In genomic region chrX:143768976-143769375, GRCh38 we compare ENCODE assay signal across 32 cellular contexts. TPM values are rescaled to one million over a fixed set of nuclear protein-coding genes. Genes with fewer than 3 reads are reported as not detected.
"Had no signal": no experiment of that assay in that cellular context is flagged by ENCODE, and none has a peak within 500 bp of the region (broad histone marks: within the 10 kb centered on the region; RNA-seq: fewer than 3 reads in every experiment).

No MANE protein-coding gene starts in this region.

- H3K4me3 Mint-ChIP-seq: activated naive CD8-positive, alpha-beta T cell treated with anti-CD3 and anti-CD28 coated beads for 36 hours; dendritic cell treated with granulocyte-macrophage colony-stimulating factor and Interleukin-4, amounts not matched to agents 40 ng/mL and 50 ng/mL, for 4 days; naive B cell; neural crest cell; stimulated activated memory B cell treated with anti-CD40 and anti-IgM and Interleukin-4, amounts not matched to agents 10 μg/mL and 1 μg/mL and 100 μg/mL, for 72 hours; T-helper 1 cell treated with Interleukin-12 subunit alpha and Interleukin-12 subunit beta and Interleukin-4 antibody, amounts not matched to agents 30 μg/mL and 1 μg/mL, for 36 hours had no signal

- H3K4me3 ChIP-seq: cardiac muscle cell, heart left ventricle, stomach, suprapubic skin, tibial nerve had no signal

- H3K4me1 ChIP-seq: heart left ventricle, stomach, suprapubic skin, tibial nerve had no signal

- H3K27me3 ChIP-seq: cardiac muscle cell, heart left ventricle, stomach, suprapubic skin, tibial nerve had no signal

- H3K27ac Mint-ChIP-seq: activated naive CD8-positive, alpha-beta T cell treated with anti-CD3 and anti-CD28 coated beads for 36 hours; dendritic cell treated with granulocyte-macrophage colony-stimulating factor and Interleukin-4, amounts not matched to agents 40 ng/mL and 50 ng/mL, for 4 days; naive B cell; stimulated activated memory B cell treated with anti-CD40 and anti-IgM and Interleukin-4, amounts not matched to agents 10 μg/mL and 1 μg/mL and 100 μg/mL, for 72 hours; T-helper 1 cell treated with Interleukin-12 subunit alpha and Interleukin-12 subunit beta and Interleukin-4 antibody, amounts not matched to agents 30 μg/mL and 1 μg/mL, for 36 hours had no signal

- H3K9me3 ChIP-seq: suprapubic skin, tibial nerve had no signal

- ATAC-seq: heart left ventricle; left cardiac atrium; sciatic nerve; stimulated activated memory B cell treated with anti-CD40 and anti-IgM and Interleukin-4, amounts not matched to agents 10 μg/mL and 1 μg/mL and 100 μg/mL, for 72 hours had no signal

- H3K4me1 Mint-ChIP-seq: activated naive CD8-positive, alpha-beta T cell treated with anti-CD3 and anti-CD28 coated beads for 36 hours; naive B cell; neural crest cell; stimulated activated memory B cell treated with anti-CD40 and anti-IgM and Interleukin-4, amounts not matched to agents 10 μg/mL and 1 μg/mL and 100 μg/mL, for 72 hours had no signal

- H3K36me3 ChIP-seq: cardiac muscle cell, heart left ventricle, stomach, suprapubic skin, tibial nerve had no signal

- H3K27me3 Mint-ChIP-seq: activated naive CD8-positive, alpha-beta T cell treated with anti-CD3 and anti-CD28 coated beads for 36 hours; dendritic cell treated with granulocyte-macrophage colony-stimulating factor and Interleukin-4, amounts not matched to agents 40 ng/mL and 50 ng/mL, for 4 days; naive B cell; stimulated activated memory B cell treated with anti-CD40 and anti-IgM and Interleukin-4, amounts not matched to agents 10 μg/mL and 1 μg/mL and 100 μg/mL, for 72 hours had no signal

- DNase-seq: activated CD4-positive, alpha-beta T cell treated with anti-CD3 and anti-CD28 coated beads for 4 hours; activated CD4-positive, alpha-beta T cell treated with anti-CD3 and anti-CD28 coated beads, Interleukin-2, amount 50 U/mL, for 48 hours; activated CD4-positive, CD25-positive, alpha-beta regulatory T cell; activated naive CD4-positive, alpha-beta T cell treated with Interleukin-2 at 50 U/mL for 16 hours; activated naive CD8-positive, alpha-beta T cell treated with anti-CD3 and anti-CD28 coated beads for 36 hours; activated T-cell treated with anti-CD3 and anti-CD28 coated beads, Interleukin-2, amount 50 U/mL, for 48 hours; effector CD4-positive, alpha-beta T cell; heart left ventricle; left cardiac atrium; naive B cell; occipital lobe; small intestine; stimulated activated CD4-positive, alpha-beta T cell treated with anti-CD3 and anti-CD28 coated beads, Interleukin-15, amount 100 ng/mL, for 24 hours; stomach had no signal

- H3K27ac ChIP-seq: cardiac muscle cell, heart left ventricle, stomach, suprapubic skin, tibial nerve had no signal

- FAIRE-seq: endometrium, islet of Langerhans, small intestine had no signal

- H3K36me3 Mint-ChIP-seq: activated naive CD8-positive, alpha-beta T cell treated with anti-CD3 and anti-CD28 coated beads for 36 hours; naive B cell; stimulated activated memory B cell treated with anti-CD40 and anti-IgM and Interleukin-4, amounts not matched to agents 10 μg/mL and 1 μg/mL and 100 μg/mL, for 72 hours had no signal

RNA-seq across cellular contexts. Expression of gene SPANXN2, which starts 48.4 kb away (rescaled TPM):
- total RNA-seq: activated CD8-positive, alpha-beta memory T cell treated with anti-CD3 and anti-CD28 coated beads for 36 hours; activated naive CD8-positive, alpha-beta T cell treated with anti-CD3 and anti-CD28 coated beads for 36 hours; astrocyte; cardiac muscle cell; cerebellum; heart left ventricle; left cardiac atrium; liver; mesenteric fat pad; mucosa of gallbladder; neural crest cell; occipital lobe; sciatic nerve; stomach; suprapubic skin; tibial nerve; urinary bladder had no signal
- polyA plus RNA-seq: cardiac muscle cell, esophagus, heart left ventricle, liver, small intestine, stomach, urinary bladder had no signal
